Comparison of ENCODE assay signal across 9 cellular contexts in the genomic region with DNA sequence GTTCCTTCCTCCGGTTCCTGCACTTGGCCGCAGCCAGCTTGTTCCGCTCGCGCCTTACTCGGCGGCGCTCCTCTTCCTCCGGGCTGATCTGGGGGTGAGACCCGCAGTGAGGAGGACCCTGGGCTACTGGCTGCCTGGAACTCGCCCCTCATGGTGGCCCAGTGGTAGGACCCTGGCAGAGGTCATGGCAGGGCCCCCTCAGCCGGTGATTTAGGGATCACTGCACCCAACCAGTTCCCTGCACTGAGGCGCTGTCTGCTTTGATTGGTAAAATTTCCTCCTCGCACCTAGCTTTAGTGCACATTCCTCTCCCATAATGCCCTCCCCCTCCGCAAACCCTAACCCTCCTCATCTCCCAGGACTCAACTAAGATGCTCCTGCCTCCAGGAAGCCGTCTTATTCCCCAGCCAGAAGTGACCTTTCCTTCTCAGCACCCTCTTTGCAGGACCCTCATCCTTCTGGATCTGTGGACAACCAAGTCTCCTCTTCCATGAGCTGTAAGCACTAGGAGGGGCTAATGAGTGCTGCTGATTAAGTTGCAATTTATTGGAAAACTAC. TPM values are rescaled to one million over a fixed set of nuclear protein-coding genes. Genes with fewer than 3 reads are reported as not detected.
DNase-seq lines count a peak whose midpoint lies in the region; ATAC-seq and TF ChIP-seq lines count a peak whose summit lies in the region.
"Had no signal": no experiment of that assay in that cellular context is flagged by ENCODE, and none has a peak within 500 bp of the region (broad histone marks: within the 10 kb centered on the region; RNA-seq: fewer than 3 reads in every experiment).

No MANE protein-coding gene starts in this region.

- BruUV-seq in IMR-90 (replicated peaks; lab: Mats Ljungman, UMichigan) = no TSS peak

- no peak overlapping the region for H2AFZ ChIP-seq in IMR-90 (replicated peaks; ENCODE audit: low read length, poor library complexity)

- CTCF ChIA-PET in IMR-90 (lab: Yijun Ruan, JAX) = interaction anchor here (0.6 to 0.7 kb wide), 2 partner anchors 34 to 43 kb away, joined by 3 read pairs; no protein-coding TSS in a partner anchor

- H3K4ac ChIP-seq in IMR-90 (ENCODE audit: low read depth, low read length) = peak overlapping the region; percentile 66; the same call in 1 of the 2 replicates

- DNase-seq in AML-193 (lab: John Stamatoyannopoulos, UW) = peak; percentile 16 to 21
- DNase-seq in IMR-90 = no peak
- DNase-seq in adipocyte (ENCODE audit: low read depth) = no peak
- DNase-seq in NCI-H748 (lab: John Stamatoyannopoulos, UW; ENCODE audit: unreplicated experiment) = no peak
- DNase-seq: NCI-H146 had no signal

- intact Hi-C loops in IMR-90 (cut with micrococcal nuclease) = no loop called here

- H3K4me3 ChIP-seq in IMR-90 (ENCODE audit: insufficient read depth, low read depth, low read length) = no peak overlapping the region
- H3K4me3 ChIP-seq in adipocyte (ENCODE audit: low read length) = no peak overlapping the region
- peak overlapping the region; percentile 27 for H3K4me3 ChIP-seq in mononuclear cell (ENCODE audit: low read length)

- in situ Hi-C loops in IMR-90 (cut with MboI; ENCODE audit: low sequenced_read_pairs) = loop anchor here (5.0 kb wide), 1 partner anchor 68 kb away; a partner anchor contains a TSS

- no peak for TF ChIP-seq RAD21 in IMR-90 (IDR thresholded peaks at IDR 0.05; ENCODE audit: low read length)

- no peaks in the 10 kb centered on the region for H3K27me3 ChIP-seq in IMR-90 (ENCODE audit: control insufficient read depth, insufficient read depth, low read length)
- H3K27me3 ChIP-seq in adipocyte (replicated peaks; ENCODE audit: control insufficient read depth, insufficient read depth, low read length) = no peaks in the 10 kb centered on the region
- peaks cover 2% of the 10 kb centered on the region for H3K27me3 ChIP-seq in mononuclear cell (ENCODE audit: insufficient read depth, low read length)

- POLR2A ChIA-PET in IMR-90 (lab: Charles Lee; ENCODE audit: unreplicated experiment) = interaction anchor here (0.7 kb wide), 1 partner anchor 1376 kb away, joined by 5 read pairs; no protein-coding TSS in a partner anchor

- peak overlapping the region; percentile 14; the same call in 1 of the 2 replicates for H2AK5ac ChIP-seq in IMR-90 (ENCODE audit: low read depth, low read length)

- H2BK20ac ChIP-seq in IMR-90 (ENCODE audit: low read depth, low read length) = no peak overlapping the region

- no peak overlapping the region for H3K4me2 ChIP-seq in IMR-90 (ENCODE audit: low read depth, low read length)

- H2BK5ac ChIP-seq in IMR-90 (ENCODE audit: low read depth, low read length, poor library complexity, severe bottlenecking) = peak overlapping the region; percentile 40

- H3K79me1 ChIP-seq in IMR-90 (ENCODE audit: low read depth in 1 of 2, low read length in 2 of 2) = peaks cover 0 to 24% of the 10 kb centered on the region in 2 experiments; a peak in 2 of 4 replicates

- H4K8ac ChIP-seq in IMR-90 (ENCODE audit: low read depth in 2 of 2, low read length in 2 of 2) = peak overlapping the region in 1 of 2 experiments; percentile 24; a peak in 1 of 4 replicates

- 0 out of 2 replicates have a peak, but pooled peaks cover 4% of the 10 kb centered on the region for H3K9me1 ChIP-seq in IMR-90 (ENCODE audit: insufficient read depth, low read length)

- no peak for ATAC-seq in IMR-90 (ENCODE audit: low read depth)
- no peak for ATAC-seq in GM19452 (IDR thresholded peaks at IDR 0.05; ENCODE audit: unreplicated experiment)
- no peak for ATAC-seq in GM19023 (IDR thresholded peaks at IDR 0.05; ENCODE audit: unreplicated experiment)
- no peak for ATAC-seq in HG03457 (IDR thresholded peaks at IDR 0.05; ENCODE audit: unreplicated experiment)

- no peak overlapping the region for H4K5ac ChIP-seq in IMR-90 (ENCODE audit: low read depth, low read length)

- no peak overlapping the region for H2BK15ac ChIP-seq in IMR-90 (ENCODE audit: low read depth, low read length)

- H3K56ac ChIP-seq in IMR-90 (ENCODE audit: extremely low read depth, insufficient read depth, low read length) = 0 out of 2 replicates have a peak overlapping the region, but pooled peaks have one; percentile 22

- H3K27ac ChIP-seq in IMR-90 (ENCODE audit: insufficient read depth, low read length) = peak overlapping the region; percentile 60

- 0 out of 2 replicates have a peak overlapping the region, but pooled peaks have one; percentile 29 for H4K91ac ChIP-seq in IMR-90 (ENCODE audit: insufficient read depth, low read depth, low read length)

- WGBS in IMR-90 (ENCODE audit: extremely low coverage in 2 of 2, insufficient read length in 1 of 2), 2 experiments = 70% methylated on average over 6 of the region's 16 CpGs; no CpG with 5 or more reads in 1 of the 2 experiments

- no peak overlapping the region for H3K18ac ChIP-seq in IMR-90 (ENCODE audit: low read depth, low read length)

- TF ChIP-seq POLR2A in IMR-90 (IDR thresholded peaks at IDR 0.05; ENCODE audit: low read depth, low read length) = peak; percentile 52

- peaks cover 84% of the 10 kb centered on the region for H4K20me1 ChIP-seq in IMR-90 (ENCODE audit: insufficient read depth, low read length)

- H2BK120ac ChIP-seq in IMR-90 (ENCODE audit: low read depth, low read length) = no peak overlapping the region

- H3K14ac ChIP-seq in IMR-90 (replicated peaks; ENCODE audit: low read depth, low read length) = peak overlapping the region; percentile 74; the same call in 1 of the 2 replicates

- H3K9ac ChIP-seq in IMR-90 (ENCODE audit: low read depth, low read length) (peak overlapping the region; percentile 38), adipocyte (ENCODE audit: low read length) (peak overlapping the region; percentile 78)

- dilution Hi-C loops in IMR-90 (cut with HindIII; ENCODE audit: low sequenced_read_pairs, unreplicated experiment) = no loop called here

- TF ChIP-seq CTCF in IMR-90 (conservative IDR thresholded peaks at IDR 0.05; ENCODE audit: low read depth, low read length) = no peak

- H3K36me3 ChIP-seq in IMR-90 (ENCODE audit: control insufficient read depth, insufficient read depth, low read length) (peaks cover 46% of the 10 kb centered on the region), adipocyte (ENCODE audit: control insufficient read depth, insufficient read depth, low read length, severe bottlenecking) (peaks cover 38% of the 10 kb centered on the region)

- H3K4me1 ChIP-seq in IMR-90 (ENCODE audit: control insufficient read depth, insufficient read depth, low read length) (peaks cover 40% of the 10 kb centered on the region), adipocyte (ENCODE audit: control insufficient read depth, insufficient read depth, low read length) (peaks cover 63% of the 10 kb centered on the region), mononuclear cell (ENCODE audit: insufficient read depth, low read length) (peaks cover 66% of the 10 kb centered on the region)

- peak overlapping the region; percentile 83 for H3K23ac ChIP-seq in IMR-90 (ENCODE audit: low read depth, low read length)

- no peaks in the 10 kb centered on the region for H3K9me3 ChIP-seq in IMR-90 (ENCODE audit: control insufficient read depth, insufficient read depth, low read length)
- H3K9me3 ChIP-seq in adipocyte (ENCODE audit: control insufficient read depth, low read length) = no peaks in the 10 kb centered on the region
- H3K9me3 ChIP-seq in mononuclear cell (ENCODE audit: low read depth, low read length) = no peaks in the 10 kb centered on the region

- H2AK9ac ChIP-seq in IMR-90 (replicated peaks; ENCODE audit: low read depth, low read length, poor library complexity) = peak overlapping the region; percentile 76

TF ChIP-seq in IMR-90, 13 proteins besides CTCF, POLR2A, EP300 and RAD21:
- TF ChIP-seq MAFK (IDR thresholded peaks at IDR 0.05; ENCODE audit: low read depth, low read length) (no peak), MAZ (IDR thresholded peaks at IDR 0.05; ENCODE audit: borderline replicate concordance, low read depth, low read length) (peak; percentile 27; the same call in 1 of the 2 replicates)

RNA-seq across cellular contexts. Expression of a gene that starts 3.6 kb away (rescaled TPM):
- total RNA-seq in IMR-90 (2012; rRNA removed) (17.6 and 21.9 TPM in 2 replicates), mononuclear cell (22.5 TPM)
- polyA plus RNA-seq in IMR-90 (2012; rRNA removed) = 35.4 and 62.1 TPM in 2 replicates
- 125 and 188 TPM in 2 replicates for polyA plus RNA-seq in IMR-90 (2012; cell fraction: cytosol; rRNA removed)
- polyA plus RNA-seq in IMR-90 (2012; cell fraction: nucleus; rRNA removed; ENCODE audit: low replicate concordance) = 18.5 and 49.8 TPM in 2 replicates

RNA-seq across cellular contexts. Expression of a gene that starts 5.8 kb away (rescaled TPM):
- total RNA-seq in IMR-90 (2012; rRNA removed) (119 and 182 TPM in 2 replicates), mononuclear cell (40.3 TPM)
- 141 and 163 TPM in 2 replicates for polyA plus RNA-seq in IMR-90 (2012; rRNA removed)
- polyA plus RNA-seq in IMR-90 (2012; cell fraction: cytosol; rRNA removed) = 98.5 and 183 TPM in 2 replicates
- polyA plus RNA-seq in IMR-90 (2012; cell fraction: nucleus; rRNA removed; ENCODE audit: low replicate concordance) = 96.1 and 215 TPM in 2 replicates

RNA-seq across cellular contexts. Expression of a gene that starts 6.1 kb away (rescaled TPM):
- 17.2 and 26.1 TPM in 2 replicates for total RNA-seq in IMR-90 (2012; rRNA removed)
- polyA plus RNA-seq in IMR-90 (2012; rRNA removed) = 97.4 and 107 TPM in 2 replicates
- polyA plus RNA-seq in IMR-90 (2012; cell fraction: cytosol; rRNA removed) = 49.5 and 52.7 TPM in 2 replicates
- polyA plus RNA-seq in IMR-90 (2012; cell fraction: nucleus; rRNA removed; ENCODE audit: low replicate concordance) = 81.8 and 101 TPM in 2 replicates
- total RNA-seq in mononuclear cell = 4.0 TPM

RNA-seq across cellular contexts. Expression of a gene that starts 14.5 kb away (rescaled TPM):
- 0.18 TPM in 1 of 2 replicates, not detected in the other for total RNA-seq in IMR-90 (2012; rRNA removed)
- 0.07 and 0.23 TPM in 2 replicates for polyA plus RNA-seq in IMR-90 (2012; rRNA removed)
- polyA plus RNA-seq in IMR-90 (2012; cell fraction: cytosol; rRNA removed) = 0.08 and 0.39 TPM in 2 replicates
- 0.23 and 0.34 TPM in 2 replicates for polyA plus RNA-seq in IMR-90 (2012; cell fraction: nucleus; rRNA removed; ENCODE audit: low replicate concordance)
- total RNA-seq in mononuclear cell = 130 TPM

RNA-seq across cellular contexts. Expression of a gene that starts 21.5 kb away (rescaled TPM):
- total RNA-seq in IMR-90 (2012; rRNA removed) (62.7 and 69.2 TPM in 2 replicates), mononuclear cell (1.3 TPM)
- 431 and 601 TPM in 2 replicates for polyA plus RNA-seq in IMR-90 (2012; rRNA removed)
- 324 and 587 TPM in 2 replicates for polyA plus RNA-seq in IMR-90 (2012; cell fraction: cytosol; rRNA removed)
- polyA plus RNA-seq in IMR-90 (2012; cell fraction: nucleus; rRNA removed; ENCODE audit: low replicate concordance) = 557 and 1,096 TPM in 2 replicates

Comparison
In these comparisons a context has a peak if more than half of its experiments do, and no peak if none do; other contexts are left out.
1. DNase-seq: peak in AML-193 (2 of 2); none in IMR-90 (single experiment), adipocyte (single experiment) and NCI-H748 (single experiment).